ENCODE assay signal across 24 cellular contexts in the genomic region with DNA sequence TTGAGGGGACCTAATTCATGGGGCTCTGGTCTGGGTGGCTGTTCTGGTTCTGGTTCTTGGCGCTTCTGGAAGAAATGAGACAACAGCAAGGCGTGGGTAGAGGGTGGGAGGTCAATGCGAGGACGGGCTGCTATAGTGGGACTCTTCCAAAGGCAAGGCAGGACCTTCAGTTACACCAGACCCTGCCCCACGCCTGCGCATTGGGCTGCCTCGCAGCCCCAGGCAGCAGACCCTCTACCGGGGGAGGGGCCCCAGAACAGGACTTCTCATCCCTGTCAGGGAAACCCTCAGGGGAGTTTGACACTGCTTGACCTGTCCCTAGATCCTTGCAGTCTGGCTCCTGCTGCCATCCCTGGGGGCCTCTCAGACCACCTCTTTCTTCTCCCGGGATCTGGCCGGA. TPM values are rescaled to one million over a fixed set of nuclear protein-coding genes. Genes with fewer than 3 reads are reported as not detected.
DNase-seq lines count a peak whose midpoint lies in the region; ATAC-seq and TF ChIP-seq lines count a peak whose summit lies in the region.
"Had no signal": no experiment of that assay in that cellular context is flagged by ENCODE, and none has a peak within 500 bp of the region (broad histone marks: within the 10 kb centered on the region; RNA-seq: fewer than 3 reads in every experiment).

No MANE protein-coding gene starts in this region.

- H3K36me3 Mint-ChIP-seq in activated T-cell treated with anti-CD3 and anti-CD28 coated beads, Interleukin-2, amount 50 U/mL, for 72 hours (ENCODE audit: insufficient read depth in 2 of 2) = peaks cover 2 to 5% of the 10 kb centered on the region in 2 donors
- peaks cover 25% of the 10 kb centered on the region for H3K36me3 Mint-ChIP-seq in T-cell
- peaks cover 8 to 27% (median 12%) of the 10 kb centered on the region in 3 donors for H3K36me3 Mint-ChIP-seq in immature natural killer cell
- H3K36me3 Mint-ChIP-seq in stimulated activated naive B cell treated with anti-CD40 and anti-IgM and Interleukin-4, amounts not matched to agents 10 μg/mL and 1 μg/mL and 100 μg/mL, for 72 hours = peaks cover 23 to 37% of the 10 kb centered on the region in 2 donors

- H3K36me3 ChIP-seq in upper lobe of right lung = peaks cover 14% of the 10 kb centered on the region
- H3K36me3 ChIP-seq in stomach = peaks cover 6 to 23% (median 16%) of the 10 kb centered on the region in 4 donors

- POLR2A ChIA-PET in T-cell (lab: Charles Lee) = no interaction called here

- intact Hi-C loops in upper lobe of right lung (cut with DNase I) (no loop called here), stomach (cut with DNase I; ENCODE audit: low total_unique reads) (no loop called here)

- no peaks in the 10 kb centered on the region for H3K9me3 Mint-ChIP-seq in activated T-cell treated with anti-CD3 and anti-CD28 coated beads, Interleukin-2, amount 50 U/mL, for 72 hours
- H3K9me3 Mint-ChIP-seq in T-cell (no peaks in the 10 kb centered on the region), immature natural killer cell (no peaks in the 10 kb centered on the region)
- peaks cover 0 to 2% of the 10 kb centered on the region in 2 donors for H3K9me3 Mint-ChIP-seq in stimulated activated naive B cell treated with anti-CD40 and anti-IgM and Interleukin-4, amounts not matched to agents 10 μg/mL and 1 μg/mL and 100 μg/mL, for 72 hours

- TF ChIP-seq EP300 in stomach (IDR thresholded peaks at IDR 0.05) = no peak

- no peak overlapping the region for H3K4me3 Mint-ChIP-seq in activated T-cell treated with anti-CD3 and anti-CD28 coated beads, Interleukin-2, amount 50 U/mL, for 72 hours
- peak overlapping the region in 1 of 3 donors; percentile 23 for H3K4me3 Mint-ChIP-seq in T-cell
- H3K4me3 Mint-ChIP-seq in immature natural killer cell = no peak overlapping the region
- H3K4me3 Mint-ChIP-seq in stimulated activated naive B cell treated with anti-CD40 and anti-IgM and Interleukin-4, amounts not matched to agents 10 μg/mL and 1 μg/mL and 100 μg/mL, for 72 hours = no peak overlapping the region

- no peaks in the 10 kb centered on the region for H3K27me3 Mint-ChIP-seq in activated T-cell treated with anti-CD3 and anti-CD28 coated beads, Interleukin-2, amount 50 U/mL, for 72 hours (ENCODE audit: low read depth)
- no peaks in the 10 kb centered on the region for H3K27me3 Mint-ChIP-seq in T-cell
- peaks cover 0 to 2% (median 0%) of the 10 kb centered on the region in 3 donors for H3K27me3 Mint-ChIP-seq in immature natural killer cell (ENCODE audit: low read depth in 3 of 3)
- no peaks in the 10 kb centered on the region for H3K27me3 Mint-ChIP-seq in stimulated activated naive B cell treated with anti-CD40 and anti-IgM and Interleukin-4, amounts not matched to agents 10 μg/mL and 1 μg/mL and 100 μg/mL, for 72 hours

- no peak for TF ChIP-seq POLR2A in stomach (IDR thresholded peaks at IDR 0.05)

- TF ChIP-seq CTCF in upper lobe of right lung (IDR thresholded peaks at IDR 0.05) (no peak), stomach (IDR thresholded peaks at IDR 0.05) (no peak)

- H3K4me3 ChIP-seq in upper lobe of right lung (no peak overlapping the region), stomach (no peak overlapping the region)
- H3K4me3 ChIP-seq: A549, cardiac muscle cell, esophagus squamous epithelium, GM23248, psoas muscle, SK-N-MC, tibial artery had no signal

- H3K4me1 Mint-ChIP-seq in activated T-cell treated with anti-CD3 and anti-CD28 coated beads, Interleukin-2, amount 50 U/mL, for 72 hours (ENCODE audit: low read depth) = peaks cover 58% of the 10 kb centered on the region
- H3K4me1 Mint-ChIP-seq in T-cell (peaks cover 55 to 68% (median 68%) of the 10 kb centered on the region in 3 donors), immature natural killer cell (peaks cover 51 to 77% of the 10 kb centered on the region in 2 donors)
- H3K4me1 Mint-ChIP-seq in stimulated activated naive B cell treated with anti-CD40 and anti-IgM and Interleukin-4, amounts not matched to agents 10 μg/mL and 1 μg/mL and 100 μg/mL, for 72 hours = peaks cover 37 to 61% of the 10 kb centered on the region in 2 donors

- no peaks in the 10 kb centered on the region for H3K27me3 ChIP-seq in upper lobe of right lung
- no peaks in the 10 kb centered on the region for H3K27me3 ChIP-seq in stomach
- H3K27me3 ChIP-seq: cardiac muscle cell, esophagus squamous epithelium, tibial artery had no signal

- H3K9me3 ChIP-seq in upper lobe of right lung (no peaks in the 10 kb centered on the region), stomach (no peaks in the 10 kb centered on the region)
- H3K9me3 ChIP-seq: A549, esophagus squamous epithelium, psoas muscle, tibial artery had no signal

- no peak for ATAC-seq in activated T-cell treated with anti-CD3 and anti-CD28 coated beads, Interleukin-2, amount 50 U/mL, for 72 hours (replicated peaks in 1 of 2)
- no peak for ATAC-seq in T-cell (replicated peaks in 1 of 4)
- ATAC-seq in stimulated activated naive B cell treated with anti-CD40 and anti-IgM and Interleukin-4, amounts not matched to agents 10 μg/mL and 1 μg/mL and 100 μg/mL, for 72 hours (replicated peaks) = no peak
- ATAC-seq in upper lobe of right lung = no peak
- ATAC-seq: A549; activated CD4-positive, CD25-positive, alpha-beta regulatory T cell treated with anti-CD3 and anti-CD28 coated beads, Interleukin-2, amount 50 U/mL, for 24 hours; psoas muscle had no signal

- H3K27ac Mint-ChIP-seq in activated T-cell treated with anti-CD3 and anti-CD28 coated beads, Interleukin-2, amount 50 U/mL, for 72 hours = peak overlapping the region; percentile 32
- H3K27ac Mint-ChIP-seq in T-cell (peak overlapping the region; percentile 60 to 80), immature natural killer cell (peak overlapping the region in 4 of 6 donors; percentile 53 to 68 (median 61))
- H3K27ac Mint-ChIP-seq in stimulated activated naive B cell treated with anti-CD40 and anti-IgM and Interleukin-4, amounts not matched to agents 10 μg/mL and 1 μg/mL and 100 μg/mL, for 72 hours = peak overlapping the region; percentile 84

- H3K4me1 ChIP-seq in upper lobe of right lung (peaks cover 30% of the 10 kb centered on the region), stomach (peaks cover 9 to 37% (median 17%) of the 10 kb centered on the region in 4 donors)

- 75 to 93% (median 87%) methylated on average over 5 to 10 of the region's 10 CpGs for WGBS in stomach, 5 donors

- CTCF ChIA-PET in T-cell (lab: Charles Lee) = no interaction called here

- DNase-seq in activated T-cell treated with anti-CD3 and anti-CD28 coated beads, Interleukin-2, amount 50 U/mL, for 72 hours = no peak
- no peak for DNase-seq in activated T-cell treated with anti-CD3 and anti-CD28 coated beads, Interleukin-2, amount 50 U/mL, for 1 hour
- peak in 1 of 34 experiments; percentile 8 for DNase-seq in T-cell
- no peak for DNase-seq in immature natural killer cell
- DNase-seq in stimulated activated naive B cell treated with anti-CD40 and anti-IgM and Interleukin-4, amounts not matched to agents 10 μg/mL and 1 μg/mL and 100 μg/mL, for 72 hours = no peak
- DNase-seq in upper lobe of right lung = no peak
- DNase-seq in stomach = no peak
- no peak for DNase-seq in kidney glomerular epithelial cell (lab: John Stamatoyannopoulos, UW)
- DNase-seq: activated T-cell treated with anti-CD3 and anti-CD28 coated beads for 4 hours; amniotic stem cell; C1 segment of cervical spinal cord; effector CD4-positive, alpha-beta T cell; esophagus squamous epithelium; GM23248; NCI-H1436; NCI-H82; psoas muscle; T1000; tibial artery had no signal

- H3K27ac ChIP-seq in upper lobe of right lung (no peak overlapping the region), stomach (no peak overlapping the region)
- H3K27ac ChIP-seq: A549, cardiac muscle cell, esophagus squamous epithelium, GM23248, psoas muscle, SK-N-MC, tibial artery had no signal

RNA-seq across cellular contexts. Expression of a gene that starts 18.5 kb away (rescaled TPM):
- 10 to 100 TPM; 44.8 to 53.1 TPM for total RNA-seq in activated T-cell treated with anti-CD3 and anti-CD28 coated beads, Interleukin-2, amount 50 U/mL, for 72 hours
- total RNA-seq in T-cell (100 to 1,000 TPM in 1 of 5 donors, 10 to 100 TPM in 4; 86.3 to 112 (median 93.5) TPM), upper lobe of right lung (81.9 TPM), stomach (100 to 1,000 TPM in 1 of 5 donors, 10 to 100 TPM in 3, 1 to 10 TPM in 1; 5.5 to 173 (median 36.2) TPM)
- polyA plus RNA-seq in immature natural killer cell (100 to 1,000 TPM in 2 of 3 donors, 10 to 100 TPM in 1; 88.1 to 256 (median 149) TPM), stomach (10 to 100 TPM; 24.9 to 33.4 (median 28.6) TPM)
- polyA plus RNA-seq: neural cell had no signal

RNA-seq across cellular contexts. Expression of a gene that starts 47.6 kb away (rescaled TPM):
- total RNA-seq in activated T-cell treated with anti-CD3 and anti-CD28 coated beads, Interleukin-2, amount 50 U/mL, for 72 hours = 10 to 100 TPM; 19.4 to 28.2 TPM
- total RNA-seq in T-cell (10 to 100 TPM in 3 of 5 donors, 1 to 10 TPM in 2; 8.2 to 20.9 (median 11.5) TPM), upper lobe of right lung (104 TPM), stomach (10 to 100 TPM in 4 of 5 donors, 1 to 10 TPM in 1; 3.5 to 57.2 (median 21.4) TPM)
- polyA plus RNA-seq in immature natural killer cell (1 to 10 TPM; 4.6 to 8.7 (median 5.2) TPM), stomach (10 to 100 TPM in 1 of 3 donors, 1 to 10 TPM in 2; 3.2 to 27.7 (median 9.2) TPM)

RNA-seq across cellular contexts. Expression of a gene that starts 47.8 kb away (rescaled TPM):
- total RNA-seq in activated T-cell treated with anti-CD3 and anti-CD28 coated beads, Interleukin-2, amount 50 U/mL, for 72 hours = 100 to 1,000 TPM; 127 to 171 TPM
- total RNA-seq in T-cell (100 to 1,000 TPM; 266 to 395 (median 345) TPM), upper lobe of right lung (143 TPM), stomach (100 to 1,000 TPM in 3 of 5 donors, 10 to 100 TPM in 2; 28.4 to 240 (median 133) TPM)
- polyA plus RNA-seq in immature natural killer cell (100 to 1,000 TPM; 313 to 679 (median 395) TPM), stomach (100 to 1,000 TPM in 1 of 3 donors, 10 to 100 TPM in 2; 66.0 to 103 (median 73.6) TPM)

Comparison
In these comparisons a context has a peak if more than half of its experiments do, and no peak if none do; other contexts are left out.
1. H3K27ac Mint-ChIP-seq: peak in every context shown above with its lines; median percentile 84 in stimulated activated naive B cell treated with anti-CD40 and anti-IgM and Interleukin-4, amounts not matched to agents 10 μg/mL and 1 μg/mL and 100 μg/mL, for 72 hours; 70 in T-cell; 61 in immature natural killer cell; 32 in activated T-cell treated with anti-CD3 and anti-CD28 coated beads, Interleukin-2, amount 50 U/mL, for 72 hours.